Comparison of ENCODE assay signal across 9 cellular contexts in the genomic region with DNA sequence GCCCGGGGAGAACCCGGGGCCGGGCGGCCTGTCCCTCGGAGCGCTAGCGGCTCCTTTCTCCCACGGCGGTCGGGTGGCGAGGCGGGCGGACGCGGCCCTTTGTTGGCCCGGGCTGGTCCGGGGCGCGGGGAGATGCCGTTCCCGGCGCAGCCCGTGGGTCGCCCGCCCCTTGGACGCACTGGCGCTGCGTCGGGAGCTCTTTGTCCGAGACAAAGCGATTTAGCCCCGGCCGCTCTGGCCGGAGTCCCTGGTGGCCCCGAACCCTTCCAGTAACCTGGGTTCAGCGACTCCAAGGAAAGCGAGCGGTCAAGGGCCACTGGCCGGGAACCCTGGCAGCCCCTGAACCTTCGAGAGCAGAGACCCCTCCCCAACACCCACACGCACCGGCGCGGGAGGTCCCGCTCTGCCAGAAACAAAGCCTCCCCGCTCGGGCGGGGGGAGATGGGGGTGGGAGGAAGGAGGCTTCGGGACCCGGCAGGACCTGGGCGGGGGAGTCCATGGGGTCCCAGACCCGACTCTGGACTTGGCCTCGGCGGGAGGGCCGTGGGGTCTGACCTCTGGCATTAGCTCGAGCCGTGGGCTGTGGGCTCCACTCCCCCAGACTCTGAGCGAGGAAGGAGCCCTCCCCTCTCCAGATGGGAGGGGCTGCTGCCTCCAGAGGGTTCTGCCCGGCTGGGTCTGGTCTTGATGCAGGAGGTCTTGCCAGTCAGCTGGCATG. TPM values are rescaled to one million over a fixed set of nuclear protein-coding genes. Genes with fewer than 3 reads are reported as not detected.
DNase-seq lines count a peak whose midpoint lies in the region; ATAC-seq, FAIRE-seq and TF ChIP-seq lines count a peak whose summit lies in the region.
"Had no signal": no experiment of that assay in that cellular context is flagged by ENCODE, and none has a peak within 500 bp of the region (broad histone marks: within the 10 kb centered on the region; RNA-seq: fewer than 3 reads in every experiment).

No MANE protein-coding gene starts in this region.

- H3K9me3 ChIP-seq in hepatocyte (ENCODE audit: low read depth) (no peaks in the 10 kb centered on the region), smooth muscle cell (replicated peaks; ENCODE audit: low read depth) (no peaks in the 10 kb centered on the region)

- no peak for TF ChIP-seq POLR2A in GM12892 (IDR thresholded peaks at IDR 0.05; ENCODE audit: low read depth, low read length)

- no peak overlapping the region for H3K27ac Mint-ChIP-seq in activated T-helper 1 cell treated with anti-CD3 and anti-CD28 coated beads, Interleukin-12 subunit alpha, Interleukin-12 subunit beta, Interleukin-2, Interleukin-4 antibody, amounts not matched to agents 30 ng/mL and 10 ng/mL and 1 ng/mL, durations not matched to agents 14 hours and 24 hours and 36 hours

- no peaks in the 10 kb centered on the region for H3K4me1 Mint-ChIP-seq in activated T-helper 1 cell treated with anti-CD3 and anti-CD28 coated beads, Interleukin-12 subunit alpha, Interleukin-12 subunit beta, Interleukin-2, Interleukin-4 antibody, amounts not matched to agents 30 ng/mL and 10 ng/mL and 1 ng/mL, durations not matched to agents 14 hours and 24 hours and 36 hours (ENCODE audit: low read depth)

- H3K4me2 ChIP-seq in hepatocyte, result peak overlapping the region; percentile 88
- peak overlapping the region; percentile 93 for H3K4me2 ChIP-seq in smooth muscle cell

- intact Hi-C loops in activated T-helper 1 cell treated with anti-CD3 and anti-CD28 coated beads, Interleukin-12 subunit alpha, Interleukin-12 subunit beta, Interleukin-2, Interleukin-4 antibody, amounts not matched to agents 30 ng/mL and 10 ng/mL and 1 ng/mL, durations not matched to agents 14 hours and 24 hours and 36 hours (cut with micrococcal nuclease), result loop anchor here (5.0 to 10.0 kb wide), 3 partner anchors 145 to 1187 kb away; a partner anchor contains a TSS

- no peaks in the 10 kb centered on the region for H3K9me2 ChIP-seq in hepatocyte (replicated peaks; ENCODE audit: insufficient read depth)

- H3K27me3 ChIP-seq in hepatocyte (peaks cover 68% of the 10 kb centered on the region), smooth muscle cell (ENCODE audit: low read depth) (peaks cover 65% of the 10 kb centered on the region)

- H3K79me2 ChIP-seq in hepatocyte (no peaks in the 10 kb centered on the region), smooth muscle cell (ENCODE audit: low read depth) (no peaks in the 10 kb centered on the region)

- peaks cover 10% of the 10 kb centered on the region for H3K4me1 ChIP-seq in hepatocyte (ENCODE audit: insufficient read depth)
- peaks cover 14% of the 10 kb centered on the region for H3K4me1 ChIP-seq in smooth muscle cell (ENCODE audit: low read depth)

- no peak for FAIRE-seq in GM12892 (lab: Jason Lieb, UNC)
- FAIRE-seq: K562 had no signal

- H3K9me3 Mint-ChIP-seq in activated T-helper 1 cell treated with anti-CD3 and anti-CD28 coated beads, Interleukin-12 subunit alpha, Interleukin-12 subunit beta, Interleukin-2, Interleukin-4 antibody, amounts not matched to agents 30 ng/mL and 10 ng/mL and 1 ng/mL, durations not matched to agents 14 hours and 24 hours and 36 hours, result no peaks in the 10 kb centered on the region

- peaks cover 31% of the 10 kb centered on the region for H3K27me3 Mint-ChIP-seq in activated T-helper 1 cell treated with anti-CD3 and anti-CD28 coated beads, Interleukin-12 subunit alpha, Interleukin-12 subunit beta, Interleukin-2, Interleukin-4 antibody, amounts not matched to agents 30 ng/mL and 10 ng/mL and 1 ng/mL, durations not matched to agents 14 hours and 24 hours and 36 hours (ENCODE audit: insufficient read depth)

- H3K4me3 Mint-ChIP-seq in activated T-helper 1 cell treated with anti-CD3 and anti-CD28 coated beads, Interleukin-12 subunit alpha, Interleukin-12 subunit beta, Interleukin-2, Interleukin-4 antibody, amounts not matched to agents 30 ng/mL and 10 ng/mL and 1 ng/mL, durations not matched to agents 14 hours and 24 hours and 36 hours, result peak overlapping the region; percentile 66

- peak; percentile 21 for DNase-seq in NCI-H146 (lab: John Stamatoyannopoulos, UW)
- DNase-seq in NCI-H146 treated with DMSO at 0.1 percent for 48 hours (lab: John Stamatoyannopoulos, UW; ENCODE audit: unreplicated experiment), result no peak
- DNase-seq in activated T-helper 1 cell treated with anti-CD3 and anti-CD28 coated beads, Interleukin-12 subunit alpha, Interleukin-12 subunit beta, Interleukin-2, Interleukin-4 antibody, amounts not matched to agents 30 ng/mL and 10 ng/mL and 1 ng/mL, durations not matched to agents 14 hours and 24 hours and 36 hours (ENCODE audit: low spot score), result no peak
- DNase-seq in hepatocyte (ENCODE audit: low spot score), result no peak
- DNase-seq in smooth muscle cell (lab: John Stamatoyannopoulos, UW; ENCODE audit: unreplicated experiment), result no peak
- no peak for DNase-seq in GM12892 (ENCODE audit: insufficient read length)

- ATAC-seq in HG02981 (IDR thresholded peaks at IDR 0.05; ENCODE audit: unreplicated experiment) (no peak), GM19023 (IDR thresholded peaks at IDR 0.05; ENCODE audit: unreplicated experiment) (no peak)

- WGBS in hepatocyte (ENCODE audit: low lambda C conversion rate, missing lambda C conversion rate), result 4% methylated on average over 50 of the region's 59 CpGs
- WGBS in smooth muscle cell (ENCODE audit: low lambda C conversion rate), result 3% methylated on average over 34 of the region's 59 CpGs

- H4K20me1 ChIP-seq in hepatocyte (ENCODE audit: insufficient read depth, poor library complexity, severe bottlenecking), result no peaks in the 10 kb centered on the region
- H4K20me1 ChIP-seq in smooth muscle cell (ENCODE audit: low read depth), result peaks cover 49% of the 10 kb centered on the region

- no peaks in the 10 kb centered on the region for H3K36me3 ChIP-seq in hepatocyte (replicated peaks; ENCODE audit: insufficient read depth, low read depth)
- no peaks in the 10 kb centered on the region for H3K36me3 ChIP-seq in smooth muscle cell (ENCODE audit: low read depth)

- H3K4me3 ChIP-seq in hepatocyte, result peak overlapping the region; percentile 39
- peak overlapping the region; percentile 62 for H3K4me3 ChIP-seq in smooth muscle cell
- H3K4me3 ChIP-seq: K562 had no signal

- H3K36me3 Mint-ChIP-seq in activated T-helper 1 cell treated with anti-CD3 and anti-CD28 coated beads, Interleukin-12 subunit alpha, Interleukin-12 subunit beta, Interleukin-2, Interleukin-4 antibody, amounts not matched to agents 30 ng/mL and 10 ng/mL and 1 ng/mL, durations not matched to agents 14 hours and 24 hours and 36 hours (ENCODE audit: low read depth), result peaks cover 11% of the 10 kb centered on the region

- no peaks in the 10 kb centered on the region for H3F3A ChIP-seq in smooth muscle cell (ENCODE audit: low read depth)

- TF ChIP-seq CTCF in hepatocyte (IDR thresholded peaks at IDR 0.05; ENCODE audit: poor library complexity), result no peak
- no peak for TF ChIP-seq CTCF in smooth muscle cell (IDR thresholded peaks at IDR 0.05; ENCODE audit: borderline replicate concordance, insufficient read depth, poor library complexity, severe bottlenecking)

- H3K27ac ChIP-seq in hepatocyte (no peak overlapping the region), smooth muscle cell (ENCODE audit: low read depth) (no peak overlapping the region)

- peak overlapping the region; percentile 34 for H3K9ac ChIP-seq in smooth muscle cell (ENCODE audit: low read depth)

- H2AFZ ChIP-seq in hepatocyte (no peak overlapping the region), smooth muscle cell (ENCODE audit: low read depth) (no peak overlapping the region)

RNA-seq across cellular contexts. Expression of a gene that starts 0.8 kb away (rescaled TPM):
- total RNA-seq in activated T-helper 1 cell treated with anti-CD3 and anti-CD28 coated beads, Interleukin-12 subunit alpha, Interleukin-12 subunit beta, Interleukin-2, Interleukin-4 antibody, amounts not matched to agents 30 ng/mL and 10 ng/mL and 1 ng/mL, durations not matched to agents 14 hours and 24 hours and 36 hours, result 24.1 and 24.7 TPM in 2 replicates
- total RNA-seq in hepatocyte, result 2.8 and 4.1 TPM in 2 replicates
- 1.8 and 2.1 TPM in 2 replicates for polyA plus RNA-seq in hepatocyte
- total RNA-seq in smooth muscle cell, result 7.4 and 7.6 TPM in 2 replicates
- 6.0 and 8.2 TPM in 2 replicates for polyA plus RNA-seq in smooth muscle cell
- polyA plus RNA-seq in GM12892 (2012; ENCODE audit: missing spikeins), result not detected
- total RNA-seq: K562 had no signal
